In the genomic region with DNA sequence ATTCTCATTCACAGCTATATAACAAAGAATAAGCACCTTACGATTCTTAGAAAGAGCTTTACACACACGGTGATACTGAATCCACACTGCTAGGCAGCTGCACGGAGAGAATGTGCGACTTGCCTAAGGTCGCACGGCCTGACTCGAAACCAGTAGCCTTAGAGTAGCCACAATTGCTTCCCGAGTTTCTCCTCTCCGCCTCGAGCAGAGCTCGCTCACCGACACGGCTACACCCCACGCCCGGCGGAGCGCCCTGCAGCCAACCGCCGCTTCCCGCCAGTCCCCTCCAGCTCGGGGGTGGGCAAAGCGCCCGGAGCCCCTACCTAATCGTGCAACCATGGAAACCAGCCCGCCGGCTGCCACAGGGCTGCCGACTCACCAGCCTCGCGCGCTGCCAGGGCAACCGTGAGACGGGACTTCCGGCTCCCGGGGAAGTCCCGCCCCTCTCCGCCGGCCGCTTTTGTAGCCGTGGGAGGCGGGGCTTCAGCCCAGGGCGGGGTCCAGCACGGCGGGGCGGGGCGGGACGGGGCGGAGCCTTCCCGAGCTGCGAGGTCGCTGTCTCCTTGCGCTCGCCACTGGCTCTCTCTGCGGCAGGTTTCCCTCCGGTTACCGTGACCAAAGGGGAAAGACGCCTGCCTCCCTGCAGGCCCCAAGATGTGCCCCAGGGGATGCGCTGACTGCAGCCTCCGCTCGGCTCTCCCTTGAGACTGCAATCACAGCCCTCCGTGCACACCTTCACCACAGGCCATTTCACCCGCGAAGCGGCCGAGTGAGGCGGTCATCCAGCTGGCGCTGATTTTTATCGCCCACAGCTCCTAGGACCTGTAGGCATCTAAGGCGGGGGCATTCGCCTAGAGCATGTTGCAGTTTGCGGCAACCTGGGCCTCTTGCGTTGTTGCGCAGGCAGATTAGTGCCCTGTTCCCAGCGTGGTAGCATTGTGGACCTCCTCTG, we compare ENCODE assay signal across 8 cellular contexts. TPM values are rescaled to one million over a fixed set of nuclear protein-coding genes. Genes with fewer than 3 reads are reported as not detected.
DNase-seq lines count a peak whose midpoint lies in the region; ATAC-seq and TF ChIP-seq lines count a peak whose summit lies in the region.

No MANE protein-coding gene starts in this region.

- no CpG with 5 or more reads among the region's 73 CpGs for whole genome bisulfite sequencing in trophoblast cell (ENCODE audit: extremely low coverage, insufficient coverage, insufficient read length)

- H3K79me1 ChIP-seq in trophoblast cell (ENCODE audit: low read length) = peaks cover 22% of the 10 kb centered on the region

- peak overlapping the region; percentile 24 for H3K4ac ChIP-seq in trophoblast cell (ENCODE audit: low read depth, low read length)

- ATAC-seq in HG02678 (IDR thresholded peaks at IDR 0.05; ENCODE audit: unreplicated experiment) = peak; percentile 63

- H4K12ac ChIP-seq in trophoblast cell (ENCODE audit: low read depth, low read length) = peak overlapping the region; percentile 13

- H3K27me3 ChIP-seq in GM06990 (replicated peaks; ENCODE audit: control insufficient read depth, insufficient read depth, low read length) = no peaks in the 10 kb centered on the region
- H3K27me3 ChIP-seq in adipocyte (replicated peaks; ENCODE audit: control insufficient read depth, insufficient read depth, low read length) = no peaks in the 10 kb centered on the region
- H3K27me3 ChIP-seq in trophoblast cell (ENCODE audit: insufficient read depth, low read length) = no peaks in the 10 kb centered on the region
- H3K27me3 ChIP-seq in tibial artery = no peaks in the 10 kb centered on the region

- H3K4me1 ChIP-seq in adipocyte (ENCODE audit: control insufficient read depth, insufficient read depth, low read length) (peaks cover 46% of the 10 kb centered on the region), trophoblast cell (ENCODE audit: control insufficient read depth in 1 of 2, insufficient read depth in 2 of 2, low read length in 2 of 2) (peaks cover 25 to 30% of the 10 kb centered on the region in 2 experiments), tibial artery (peaks cover 0 to 40% (median 35%) of the 10 kb centered on the region in 4 donors)

- H3K9me3 ChIP-seq in adipocyte (ENCODE audit: control insufficient read depth, low read length) (no peaks in the 10 kb centered on the region), trophoblast cell (ENCODE audit: insufficient read depth, low read depth, low read length) (no peaks in the 10 kb centered on the region), tibial artery (no peaks in the 10 kb centered on the region)

- no peak for TF ChIP-seq CTCF in GM06990 (IDR thresholded peaks at IDR 0.05; ENCODE audit: insufficient read depth, low read length, poor library complexity, severe bottlenecking)
- TF ChIP-seq CTCF in tibial artery (IDR thresholded peaks at IDR 0.05) = no peak

- no peak overlapping the region for H2BK12ac ChIP-seq in trophoblast cell (ENCODE audit: low read length)

- peak overlapping the region; percentile 86 for H2AFZ ChIP-seq in trophoblast cell (ENCODE audit: insufficient read depth, low read length, poor library complexity)

- H3K14ac ChIP-seq in trophoblast cell (ENCODE audit: low read length) = peak overlapping the region; percentile 46

- peak overlapping the region; percentile 38 for H2BK120ac ChIP-seq in trophoblast cell (ENCODE audit: insufficient read depth, low read length, poor library complexity)

- peaks cover 2% of the 10 kb centered on the region; the same call in 1 of the 2 replicates for H3K36me3 ChIP-seq in GM06990 (ENCODE audit: control insufficient read depth, insufficient read depth, low read length)
- peaks cover 28% of the 10 kb centered on the region for H3K36me3 ChIP-seq in adipocyte (ENCODE audit: control insufficient read depth, insufficient read depth, low read length, severe bottlenecking)
- peaks cover 4 to 14% of the 10 kb centered on the region in 2 experiments for H3K36me3 ChIP-seq in trophoblast cell (ENCODE audit: control insufficient read depth in 1 of 2, insufficient read depth in 2 of 2, low read length in 2 of 2)
- peaks cover 8 to 19% (median 9%) of the 10 kb centered on the region in 3 donors for H3K36me3 ChIP-seq in tibial artery

- peak overlapping the region; percentile 94 for H3K4me2 ChIP-seq in trophoblast cell (ENCODE audit: low read length)

- H3K27ac ChIP-seq in trophoblast cell (ENCODE audit: low read depth, low read length) (peak overlapping the region; percentile 76), tibial artery (peak overlapping the region; percentile 68 to 85)

- H2AK5ac ChIP-seq in trophoblast cell (ENCODE audit: low read length) = peak overlapping the region; percentile 53

- H2BK5ac ChIP-seq in trophoblast cell (ENCODE audit: low read depth, low read length, poor library complexity) = peak overlapping the region; percentile 3

- peak overlapping the region; percentile 85 for H3K9ac ChIP-seq in adipocyte (ENCODE audit: low read length)
- peak overlapping the region; percentile 35 for H3K9ac ChIP-seq in trophoblast cell (ENCODE audit: low read length)

- peak overlapping the region; percentile 30 for H4K8ac ChIP-seq in trophoblast cell (ENCODE audit: low read depth, low read length)

- peak overlapping the region; percentile 57 for H3K18ac ChIP-seq in trophoblast cell (ENCODE audit: low read length)

- no peak overlapping the region for H3K23ac ChIP-seq in trophoblast cell (ENCODE audit: low read length)

- no peak overlapping the region for H4K91ac ChIP-seq in trophoblast cell (ENCODE audit: low read depth, low read length)

- peak overlapping the region; percentile 82 for H3K4me3 ChIP-seq in GM06990 (replicated peaks; ENCODE audit: low read depth, low read length)
- H3K4me3 ChIP-seq in adipocyte (ENCODE audit: low read length) = peak overlapping the region; percentile 84
- H3K4me3 ChIP-seq in trophoblast cell (ENCODE audit: low read depth, low read length) = peak overlapping the region; percentile 85
- H3K4me3 ChIP-seq in tibial artery = peak overlapping the region; percentile 61 to 71

- H3K79me2 ChIP-seq in trophoblast cell (ENCODE audit: control insufficient read depth, insufficient read depth, low read length, poor library complexity) = peaks cover 10% of the 10 kb centered on the region

- intact Hi-C loops in cardiac septum (cut with DNase I) = loop anchor here (5.0 kb wide), 1 partner anchor 34 kb away; a partner anchor contains a TSS
- intact Hi-C loops in tibial artery (cut with DNase I; ENCODE audit: low total_unique reads) = loop anchor here (10.0 kb wide), 1 partner anchor 91 kb away; a partner anchor contains a TSS

- DNase-seq in GM06990 (ENCODE audit: extremely low read depth, insufficient read length) (peak; percentile 90), NCI-H1436 treated with DMSO at 0.1 percent for 48 hours (lab: John Stamatoyannopoulos, UW) (peak; percentile 76), SW480 (ENCODE audit: low spot score) (peak; percentile 90), adipocyte (ENCODE audit: low read depth) (peak; percentile 98), cardiac septum (ENCODE audit: low spot score) (peak; percentile 98), trophoblast cell (peak; percentile 95 to 98), tibial artery (peak; percentile 93 to 97)

RNA-seq across cellular contexts. Expression of a gene that starts 1.1 kb away (rescaled TPM):
- 13.3 TPM for total RNA-seq in cardiac septum
- polyA plus RNA-seq in trophoblast cell (2013) = 39.4 and 47.0 TPM in 2 replicates

RNA-seq across cellular contexts. Expression of a gene that starts 1.3 kb away (rescaled TPM):
- 0.27 TPM for total RNA-seq in cardiac septum
- 0.31 and 0.32 TPM in 2 replicates for polyA plus RNA-seq in trophoblast cell (2013)

RNA-seq across cellular contexts. Expression of a gene that starts 16.8 kb away (rescaled TPM):
- total RNA-seq in cardiac septum = 2.9 TPM
- 0.03 and 0.05 TPM in 2 replicates for polyA plus RNA-seq in trophoblast cell (2013)

RNA-seq across cellular contexts. Expression of a gene that starts 21.1 kb away (rescaled TPM):
- 34.8 TPM for total RNA-seq in cardiac septum
- polyA plus RNA-seq in trophoblast cell (2013) = 29.1 and 31.7 TPM in 2 replicates

RNA-seq across cellular contexts. Expression of a gene that starts 22.1 kb away (rescaled TPM):
- 13.6 TPM for total RNA-seq in cardiac septum
- polyA plus RNA-seq in trophoblast cell (2013) = 62.8 and 63.8 TPM in 2 replicates

Comparison
In these comparisons a context has a peak if more than half of its experiments do, and no peak if none do; other contexts are left out.
1. Peak in every context shown above with its lines: DNase-seq, ATAC-seq, H3K4me3 ChIP-seq and H3K27ac ChIP-seq.